ENCODE assay signal across 1 cellular context in the genomic region with DNA sequence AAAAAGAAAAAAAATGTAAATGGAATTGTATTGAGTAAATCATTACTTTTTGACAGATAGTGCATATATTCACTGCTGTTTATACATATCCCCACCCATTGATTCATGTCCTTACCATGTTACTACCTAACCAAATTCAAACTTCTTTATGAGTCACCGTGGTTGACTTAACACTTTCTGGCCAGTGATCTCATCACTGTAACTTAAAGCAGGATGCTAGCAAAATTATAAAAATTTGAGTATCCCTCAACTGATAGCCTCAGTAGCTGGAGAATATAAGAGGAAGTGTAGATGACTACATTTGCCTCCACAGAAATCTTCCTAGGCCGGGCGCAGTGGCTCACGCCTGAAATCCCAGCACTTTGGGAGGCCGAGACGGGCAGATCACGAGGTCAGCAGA.
TF ChIP-seq lines count a peak whose summit lies in the region.

No MANE protein-coding gene starts in this region.

TF ChIP-seq in IMR-90, 13 proteins besides CTCF, POLR2A, EP300 and RAD21:
- TF ChIP-seq, protein P1, sequence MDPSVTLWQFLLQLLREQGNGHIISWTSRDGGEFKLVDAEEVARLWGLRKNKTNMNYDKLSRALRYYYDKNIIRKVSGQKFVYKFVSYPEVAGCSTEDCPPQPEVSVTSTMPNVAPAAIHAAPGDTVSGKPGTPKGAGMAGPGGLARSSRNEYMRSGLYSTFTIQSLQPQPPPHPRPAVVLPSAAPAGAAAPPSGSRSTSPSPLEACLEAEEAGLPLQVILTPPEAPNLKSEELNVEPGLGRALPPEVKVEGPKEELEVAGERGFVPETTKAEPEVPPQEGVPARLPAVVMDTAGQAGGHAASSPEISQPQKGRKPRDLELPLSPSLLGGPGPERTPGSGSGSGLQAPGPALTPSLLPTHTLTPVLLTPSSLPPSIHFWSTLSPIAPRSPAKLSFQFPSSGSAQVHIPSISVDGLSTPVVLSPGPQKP (IDR thresholded peaks at IDR 0.05; ENCODE audit: borderline replicate concordance, low read depth, low read length): no peak
- peak; percentile 77 for TF ChIP-seq FOS (IDR thresholded peaks at IDR 0.05; ENCODE audit: low read depth, low read length)
